In the genomic region with DNA sequence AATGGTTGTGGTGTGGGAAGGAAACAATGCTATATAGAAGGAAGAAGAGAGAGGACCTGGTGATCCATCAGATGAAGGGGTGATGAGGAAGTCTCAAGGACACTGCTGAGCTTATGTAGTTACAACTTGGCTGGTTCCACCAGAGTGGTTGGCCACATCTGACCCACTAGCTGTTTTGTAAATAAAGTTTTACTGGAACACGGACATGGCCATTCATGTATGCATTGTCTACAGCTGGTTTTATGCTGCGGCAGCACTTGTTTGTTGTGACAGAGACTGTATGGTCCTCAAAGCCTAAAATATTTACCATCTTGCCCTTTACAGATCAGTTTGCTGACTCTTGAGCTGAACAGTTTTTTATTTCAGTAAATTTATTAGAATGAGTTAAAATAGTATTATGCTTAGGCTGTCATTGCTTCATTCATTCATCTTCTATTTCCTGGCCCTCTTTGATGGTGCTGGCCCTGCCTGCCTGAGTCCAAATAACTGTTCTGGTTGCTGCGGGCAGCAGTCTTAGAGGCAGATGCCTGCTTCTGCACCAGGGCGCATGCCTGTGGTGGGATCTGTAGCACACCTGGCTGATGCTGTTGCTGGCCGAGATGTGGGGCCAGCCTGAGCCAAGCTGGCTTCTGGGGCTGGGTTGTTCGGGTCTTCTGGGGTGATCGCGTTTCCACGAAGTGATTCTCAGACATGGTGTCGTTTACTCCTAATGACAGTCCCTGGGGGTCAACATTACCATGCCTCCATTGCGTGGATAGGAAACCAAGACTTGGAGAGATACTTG, we compare ENCODE assay signal across 31 cellular contexts.
"Had no signal": no experiment of that assay in that cellular context is flagged by ENCODE, and none has a peak within 500 bp of the region (broad histone marks: within the 10 kb centered on the region; RNA-seq: fewer than 3 reads in every experiment).

No MANE protein-coding gene starts in this region.

- H3K4me1 ChIP-seq: Peyer's patch had no signal

- H3K4me1 Mint-ChIP-seq: activated B cell treated with CpG ODN at 0.5 μM for 24 hours; activated naive CD4-positive, alpha-beta T cell treated with anti-CD3 and anti-CD28 coated beads, Interleukin-2, amount 50 U/mL, for 24 hours; activated naive CD8-positive, alpha-beta T cell treated with anti-CD3 and anti-CD28 coated beads, Interleukin-2, amount 10 ng/mL, durations not matched to agents 7 days and 5 days; central memory CD8-positive, alpha-beta T cell had no signal

- ATAC-seq: PC-3 had no signal

- H3K4me3 ChIP-seq: ascending aorta, cardiac muscle cell, Peyer's patch had no signal

- H3K27ac Mint-ChIP-seq: activated B cell treated with CpG ODN at 0.5 μM for 24 hours; activated CD4-positive, alpha-beta memory T cell treated with anti-CD3 and anti-CD28 coated beads for 36 hours; activated naive CD4-positive, alpha-beta T cell treated with anti-CD3 and anti-CD28 coated beads, Interleukin-2, amount 50 U/mL, for 24 hours; activated naive CD8-positive, alpha-beta T cell treated with anti-CD3 and anti-CD28 coated beads, Interleukin-2, amount 10 ng/mL, durations not matched to agents 7 days and 5 days had no signal

- H3K9me3 Mint-ChIP-seq: activated B cell treated with CpG ODN at 0.5 μM for 24 hours; activated CD4-positive, alpha-beta memory T cell treated with anti-CD3 and anti-CD28 coated beads for 36 hours; activated naive CD4-positive, alpha-beta T cell treated with anti-CD3 and anti-CD28 coated beads, Interleukin-2, amount 50 U/mL, for 24 hours; activated naive CD8-positive, alpha-beta T cell treated with anti-CD3 and anti-CD28 coated beads, Interleukin-2, amount 10 ng/mL, durations not matched to agents 7 days and 5 days; central memory CD8-positive, alpha-beta T cell had no signal

- H3K4me3 Mint-ChIP-seq: activated B cell treated with CpG ODN at 0.5 μM for 24 hours; activated CD4-positive, alpha-beta memory T cell treated with anti-CD3 and anti-CD28 coated beads for 36 hours; activated naive CD4-positive, alpha-beta T cell treated with anti-CD3 and anti-CD28 coated beads, Interleukin-2, amount 50 U/mL, for 24 hours; activated naive CD8-positive, alpha-beta T cell treated with anti-CD3 and anti-CD28 coated beads, Interleukin-2, amount 10 ng/mL, durations not matched to agents 7 days and 5 days; central memory CD8-positive, alpha-beta T cell had no signal

- H3K36me3 ChIP-seq: ascending aorta, cardiac muscle cell, Peyer's patch had no signal

- DNase-seq: activated B cell treated with CpG ODN at 0.5 μM for 24 hours; activated CD4-positive, alpha-beta memory T cell treated with anti-CD3 and anti-CD28 coated beads for 36 hours; activated CD4-positive, alpha-beta T cell treated with anti-CD3 and anti-CD28 coated beads for 4 hours; activated CD4-positive, alpha-beta T cell treated with anti-CD3 and anti-CD28 coated beads, Interleukin-2, amount 50 U/mL, for 1 hour; activated CD4-positive, CD25-positive, alpha-beta regulatory T cell treated with anti-CD3 and anti-CD28 coated beads, Interleukin-2, amount 50 U/mL, for 72 hours; activated CD8-positive, alpha-beta memory T cell treated with anti-CD3 and anti-CD28 coated beads, Interleukin-2, amount 50 U/mL, for 48 hours; activated gamma-delta T cell; activated naive CD4-positive, alpha-beta T cell treated with Interleukin-2 at 50 U/mL for 16 hours; activated naive CD8-positive, alpha-beta T cell treated with anti-CD3 and anti-CD28 coated beads, Interleukin-2, amount 10 ng/mL, durations not matched to agents 7 days and 5 days; activated T-cell treated with anti-CD3 and anti-CD28 coated beads, Interleukin-2, amount 50 U/mL, for 48 hours; NCI-H1417; NCI-H146; NCI-H187; NCI-H2107; NCI-H2171; NCI-H510A; NCI-H526; NCI-H748 treated with DMSO at 0.1 percent for 48 hours; NK-92 treated with Interleukin-12 subunit alpha and Interleukin-12 subunit beta, amount 100 ng/mL, for 24 hours; PC-3; Peyer's patch; Right ventricle myocardium superior; SW 1271; T-helper 1 cell; T-helper 2 cell; T1000 had no signal

- H3K9me3 ChIP-seq: ascending aorta, Peyer's patch had no signal

- H3K36me3 Mint-ChIP-seq: activated CD4-positive, alpha-beta memory T cell treated with anti-CD3 and anti-CD28 coated beads for 36 hours; activated naive CD4-positive, alpha-beta T cell treated with anti-CD3 and anti-CD28 coated beads, Interleukin-2, amount 50 U/mL, for 24 hours; activated naive CD8-positive, alpha-beta T cell treated with anti-CD3 and anti-CD28 coated beads, Interleukin-2, amount 10 ng/mL, durations not matched to agents 7 days and 5 days had no signal

- H3K27ac ChIP-seq: ascending aorta, cardiac muscle cell, KMS-11, Peyer's patch had no signal
